In genomic region chr11:201936-202335, GRCh38 we compare ENCODE assay signal across 20 cellular contexts. TPM values are rescaled to one million over a fixed set of nuclear protein-coding genes. Genes with fewer than 3 reads are reported as not detected.
A peak's percentile ranks its signal among the peaks of the same experiment; 100 is the strongest.
DNase-seq lines count a peak whose midpoint lies in the region; TF ChIP-seq lines count a peak whose summit lies in the region.
"Had no signal": no experiment of that assay in that cellular context is flagged by ENCODE, and none has a peak within 500 bp of the region (broad histone marks: within the 10 kb centered on the region; RNA-seq: fewer than 3 reads in every experiment).

No MANE protein-coding gene starts in this region.

- H3K9me3 Mint-ChIP-seq in activated naive CD8-positive, alpha-beta T cell (ENCODE audit: low read depth) = no peaks in the 10 kb centered on the region
- no peaks in the 10 kb centered on the region for H3K9me3 Mint-ChIP-seq in osteocyte (ENCODE audit: unreplicated experiment)
- H3K9me3 Mint-ChIP-seq: type B pancreatic cell had no signal

- TF ChIP-seq CTCF in osteocyte (IDR thresholded peaks at IDR 0.05) = no peak

- peak overlapping the region; percentile 70 for H3K4me3 Mint-ChIP-seq in activated naive CD8-positive, alpha-beta T cell
- H3K4me3 Mint-ChIP-seq in osteocyte (ENCODE audit: unreplicated experiment) = no peak overlapping the region
- H3K4me3 Mint-ChIP-seq: type B pancreatic cell had no signal

- H3K36me3 Mint-ChIP-seq in activated naive CD8-positive, alpha-beta T cell = no peaks in the 10 kb centered on the region
- peaks cover 19% of the 10 kb centered on the region for H3K36me3 Mint-ChIP-seq in osteocyte (ENCODE audit: unreplicated experiment)

- DNase-seq in activated CD4-positive, alpha-beta T cell treated with anti-CD3 and anti-CD28 coated beads for 1 hour = peak; percentile 7
- no peak for DNase-seq in activated CD4-positive, alpha-beta T cell treated with anti-CD3 and anti-CD28 coated beads for 4 hours
- peak; percentile 90 for DNase-seq in OCI-M1 (lab: John Stamatoyannopoulos, UW)
- DNase-seq in osteocyte (ENCODE audit: extremely low spot score, unreplicated experiment) = no peak
- DNase-seq in T-helper 9 cell = no peak
- no peak for DNase-seq in RKO (ENCODE audit: low spot score)
- DNase-seq in NCI-H1436 (lab: John Stamatoyannopoulos, UW) = no peak
- DNase-seq: central memory CD4-positive, alpha-beta T cell; DMS 273 treated with DMSO at 0.1 percent for 48 hours; hippocampal formation; NCI-H1105; NCI-H345; PC-9 had no signal

- peaks cover 45% of the 10 kb centered on the region for H3K4me1 Mint-ChIP-seq in activated naive CD8-positive, alpha-beta T cell (ENCODE audit: low read depth)
- peaks cover 18% of the 10 kb centered on the region for H3K4me1 Mint-ChIP-seq in osteocyte (ENCODE audit: unreplicated experiment)

- peak overlapping the region; percentile 88 for H3K27ac Mint-ChIP-seq in activated naive CD8-positive, alpha-beta T cell
- H3K27ac Mint-ChIP-seq in osteocyte (ENCODE audit: unreplicated experiment) = peak overlapping the region; percentile 6
- H3K27ac Mint-ChIP-seq: type B pancreatic cell had no signal

- no peaks in the 10 kb centered on the region for H3K27me3 Mint-ChIP-seq in activated naive CD8-positive, alpha-beta T cell
- no peaks in the 10 kb centered on the region for H3K27me3 Mint-ChIP-seq in osteocyte (ENCODE audit: unreplicated experiment)
- H3K27me3 Mint-ChIP-seq: type B pancreatic cell had no signal

RNA-seq across cellular contexts. Expression of gene BET1L, which starts 5.3 kb away (rescaled TPM):
- 54.6 and 59.3 TPM in 2 replicates for total RNA-seq in osteocyte

RNA-seq across cellular contexts. Expression of gene RIC8A, which starts 5.6 kb away (rescaled TPM):
- total RNA-seq in osteocyte = 105 and 125 TPM in 2 replicates

RNA-seq across cellular contexts. Expression of gene SCGB1C1, which starts 9.1 kb away (rescaled TPM):
- not detected in 2 replicates for total RNA-seq in osteocyte
- total RNA-seq: A673; esophagus mucosa; liver; PC-9; smooth muscle cell; T-helper 2 cell treated with Interferon-gamma antibody and Interleukin-4, amounts not matched to agents 100 ng/mL and 5 ng/mL, for 36 hours had no signal

RNA-seq across cellular contexts. Expression of gene SIRT3, which starts 34.2 kb away (rescaled TPM):
- 23.2 and 25.7 TPM in 2 replicates for total RNA-seq in osteocyte

RNA-seq across cellular contexts. Expression of gene PSMD13, which starts 34.8 kb away (rescaled TPM):
- 115 and 126 TPM in 2 replicates for total RNA-seq in osteocyte

Comparison
In these comparisons a context has a peak if more than half of its experiments do, and no peak if none do; other contexts are left out.
1. DNase-seq: peak in activated CD4-positive, alpha-beta T cell treated with anti-CD3 and anti-CD28 coated beads for 1 hour (single experiment) and OCI-M1 (single experiment); none in activated CD4-positive, alpha-beta T cell treated with anti-CD3 and anti-CD28 coated beads for 4 hours (0 of 2), osteocyte (single experiment), T-helper 9 cell (single experiment), RKO (single experiment) and NCI-H1436 (single experiment).